In the genomic region with DNA sequence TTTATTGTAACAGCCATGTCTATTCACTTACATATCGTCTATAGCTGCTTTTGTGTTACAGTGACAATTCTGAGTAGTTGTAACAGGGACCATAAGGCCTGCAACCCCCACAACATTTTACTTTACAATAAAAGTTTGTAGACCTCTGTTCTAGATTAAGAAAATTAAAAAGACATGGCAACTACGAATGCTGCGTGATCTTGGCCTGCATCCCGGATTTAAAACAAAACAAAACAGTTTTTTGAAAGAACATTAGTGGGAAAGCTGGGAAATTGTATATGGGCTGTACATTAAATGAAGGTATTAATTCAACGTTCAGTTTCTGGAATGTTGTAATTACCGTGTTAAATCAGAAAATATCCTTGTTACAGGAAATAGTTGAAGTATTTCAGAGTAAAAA, we compare ENCODE assay signal across 1 cellular context.
TF ChIP-seq lines count a peak whose summit lies in the region.

No MANE protein-coding gene starts in this region.

TF ChIP-seq in SK-N-SH treated with all-trans-retinoic acid at 6 μM for 48 hours, 23 proteins besides CTCF, POLR2A, EP300 and RAD21 (continued from another document):
- TF ChIP-seq TSHZ2 (CRISPR knock-in tag; IDR thresholded peaks at IDR 0.05) = no peak
